In genomic region chr12:40342010-40342409, GRCh38 we compare ENCODE assay signal across 17 cellular contexts.
DNase-seq lines count a peak whose midpoint lies in the region; ATAC-seq and TF ChIP-seq lines count a peak whose summit lies in the region.
"Had no signal": no experiment of that assay in that cellular context is flagged by ENCODE, and none has a peak within 500 bp of the region (broad histone marks: within the 10 kb centered on the region; RNA-seq: fewer than 3 reads in every experiment).

No MANE protein-coding gene starts in this region.

- no peaks in the 10 kb centered on the region for H3K4me1 Mint-ChIP-seq in activated CD4-positive, alpha-beta memory T cell treated with anti-CD3 and anti-CD28 coated beads for 36 hours (ENCODE audit: low read depth)
- H3K4me1 Mint-ChIP-seq: activated naive CD4-positive, alpha-beta T cell treated with anti-CD3 and anti-CD28 coated beads, Interleukin-2, amount 10 ng/mL, durations not matched to agents 7 days and 5 days had no signal

- WGBS in lower leg skin, 2 donors = 92 to 95% methylated on average over 2 of the region's 2 CpGs

- no peaks in the 10 kb centered on the region for H3K27me3 Mint-ChIP-seq in activated CD4-positive, alpha-beta memory T cell treated with anti-CD3 and anti-CD28 coated beads for 36 hours
- H3K27me3 Mint-ChIP-seq: activated naive CD4-positive, alpha-beta T cell treated with anti-CD3 and anti-CD28 coated beads, Interleukin-2, amount 10 ng/mL, durations not matched to agents 7 days and 5 days had no signal

- TF ChIP-seq POLR2A in lower leg skin (IDR thresholded peaks at IDR 0.05) = no peak

- H3K4me3 Mint-ChIP-seq in activated CD4-positive, alpha-beta memory T cell treated with anti-CD3 and anti-CD28 coated beads for 36 hours = no peak overlapping the region
- H3K4me3 Mint-ChIP-seq: activated naive CD4-positive, alpha-beta T cell treated with anti-CD3 and anti-CD28 coated beads, Interleukin-2, amount 10 ng/mL, durations not matched to agents 7 days and 5 days; mesothelial cell of epicardium had no signal

- no peaks in the 10 kb centered on the region for H3K36me3 ChIP-seq in right atrium auricular region

- no peak overlapping the region for H3K27ac Mint-ChIP-seq in activated CD4-positive, alpha-beta memory T cell treated with anti-CD3 and anti-CD28 coated beads for 36 hours
- H3K27ac Mint-ChIP-seq: activated naive CD4-positive, alpha-beta T cell treated with anti-CD3 and anti-CD28 coated beads, Interleukin-2, amount 10 ng/mL, durations not matched to agents 7 days and 5 days had no signal

- no peaks in the 10 kb centered on the region for H3K36me3 Mint-ChIP-seq in activated CD4-positive, alpha-beta memory T cell treated with anti-CD3 and anti-CD28 coated beads for 36 hours
- H3K36me3 Mint-ChIP-seq: activated naive CD4-positive, alpha-beta T cell treated with anti-CD3 and anti-CD28 coated beads, Interleukin-2, amount 10 ng/mL, durations not matched to agents 7 days and 5 days; mesothelial cell of epicardium had no signal

- H3K27me3 ChIP-seq in right atrium auricular region = no peaks in the 10 kb centered on the region
- H3K27me3 ChIP-seq: foreskin keratinocyte, vagina had no signal

- peak; percentile 73 for ATAC-seq in GM18870 (IDR thresholded peaks at IDR 0.05; ENCODE audit: unreplicated experiment)
- ATAC-seq in HG02610 (IDR thresholded peaks at IDR 0.05; ENCODE audit: unreplicated experiment) = peak; percentile 53
- ATAC-seq in HG03442 (IDR thresholded peaks at IDR 0.05; ENCODE audit: unreplicated experiment) = peak; percentile 52
- ATAC-seq in GM21723 (IDR thresholded peaks at IDR 0.05; ENCODE audit: unreplicated experiment) = no peak
- ATAC-seq: foreskin keratinocyte; stimulated activated naive CD8-positive, alpha-beta T cell treated with anti-CD3 and anti-CD28 coated beads, Interleukin-15, Interleukin-2, amounts not matched to agents 100 U/mL and 50 U/mL, for 24 hours had no signal

- H3K9me3 ChIP-seq in right atrium auricular region = no peaks in the 10 kb centered on the region
- H3K9me3 ChIP-seq: vagina had no signal

- no peak for TF ChIP-seq CTCF in right atrium auricular region (IDR thresholded peaks at IDR 0.05)
- TF ChIP-seq CTCF in lower leg skin (IDR thresholded peaks at IDR 0.05) = no peak

- H3K27ac ChIP-seq in right atrium auricular region = no peak overlapping the region
- H3K27ac ChIP-seq: foreskin keratinocyte, skin epidermis, vagina had no signal

- no peaks in the 10 kb centered on the region for H3K9me3 Mint-ChIP-seq in activated CD4-positive, alpha-beta memory T cell treated with anti-CD3 and anti-CD28 coated beads for 36 hours
- H3K9me3 Mint-ChIP-seq: activated naive CD4-positive, alpha-beta T cell treated with anti-CD3 and anti-CD28 coated beads, Interleukin-2, amount 10 ng/mL, durations not matched to agents 7 days and 5 days; mesothelial cell of epicardium had no signal

- CTCF ChIA-PET in activated CD4-positive, alpha-beta memory T cell treated with anti-CD3 and anti-CD28 coated beads for 36 hours (lab: Charles Lee) = no interaction called here

- no peaks in the 10 kb centered on the region for H3K4me1 ChIP-seq in right atrium auricular region
- H3K4me1 ChIP-seq: vagina had no signal

- no peak overlapping the region for H3K4me3 ChIP-seq in right atrium auricular region
- no peak overlapping the region for H3K4me3 ChIP-seq in lower leg skin (ENCODE audit: low read depth, poor library complexity, severe bottlenecking)
- H3K4me3 ChIP-seq: skin epidermis, vagina had no signal

- peak; percentile 2 for DNase-seq in kidney tubule cell (ENCODE audit: low spot score)
- DNase-seq in right atrium auricular region (ENCODE audit: low spot score) = no peak
- no peak for DNase-seq in activated CD4-positive, alpha-beta memory T cell treated with anti-CD3 and anti-CD28 coated beads for 36 hours
- DNase-seq in lower leg skin (ENCODE audit: low spot score in 2 of 2) = no peak
- DNase-seq: activated naive CD4-positive, alpha-beta T cell treated with anti-CD3 and anti-CD28 coated beads, Interleukin-2, amount 10 ng/mL, durations not matched to agents 7 days and 5 days; foreskin keratinocyte; NCI-H1105; NCI-H345; nucleus accumbens; stimulated activated naive CD8-positive, alpha-beta T cell treated with anti-CD3 and anti-CD28 coated beads, Interleukin-15, Interleukin-2, amounts not matched to agents 100 U/mL and 50 U/mL, for 24 hours had no signal

- intact Hi-C loops in activated CD4-positive, alpha-beta memory T cell treated with anti-CD3 and anti-CD28 coated beads for 36 hours (cut with micrococcal nuclease) = no loop called here
- intact Hi-C loops in lower leg skin (cut with DNase I; ENCODE audit: low total_unique reads) = no loop called here

- POLR2A ChIA-PET in activated CD4-positive, alpha-beta memory T cell treated with anti-CD3 and anti-CD28 coated beads for 36 hours (lab: Charles Lee) = no interaction called here
